Comparison of ENCODE assay signal across 20 cellular contexts in genomic region chr1:40308036-40308727, GRCh38. TPM values are rescaled to one million over a fixed set of nuclear protein-coding genes. Genes with fewer than 3 reads are reported as not detected.
DNase-seq lines count a peak whose midpoint lies in the region; ATAC-seq, FAIRE-seq and TF ChIP-seq lines count a peak whose summit lies in the region.
"Had no signal": no experiment of that assay in that cellular context is flagged by ENCODE, and none has a peak within 500 bp of the region (broad histone marks: within the 10 kb centered on the region; RNA-seq: fewer than 3 reads in every experiment).

No MANE protein-coding gene starts in this region.

- no peak overlapping the region for H2AFZ ChIP-seq in HepG2 (ENCODE audit: low read length)

- FAIRE-seq in HepG2 (lab: Jason Lieb, UNC), result no peak

- H3K27ac ChIP-seq in HepG2 (ENCODE audit: extremely low read length, insufficient read depth, low read length), result no peak overlapping the region
- no peak overlapping the region for H3K27ac ChIP-seq in right lobe of liver
- peak overlapping the region in 1 of 10 donors; percentile 34 for H3K27ac ChIP-seq in heart right ventricle
- H3K27ac ChIP-seq in aorta (ENCODE audit: low read depth in 1 of 2, low read length in 2 of 2), result no peak overlapping the region
- no peak overlapping the region for H3K27ac ChIP-seq in brain microvascular endothelial cell
- H3K27ac ChIP-seq: body of pancreas, upper lobe of left lung had no signal

- no peak overlapping the region for H3K4me2 ChIP-seq in HepG2 (ENCODE audit: low read depth, low read length)

- POLR2A ChIA-PET in HepG2 (lab: Yijun Ruan, JAX), result no interaction called here

- in situ Hi-C loops in HepG2 (cut with HindIII; ENCODE audit: extremely low pct_ligation_motif_present, low pct_unique_long_range_greater_than_20kb) (no loop called here), brain microvascular endothelial cell (cut with HindIII; ENCODE audit: low pct_ligation_motif_present, low sequenced_read_pairs) (no loop called here)

- no TSS peak for BruUV-seq in HepG2 (replicated peaks; lab: Mats Ljungman, UMichigan)

- TF ChIP-seq EP300 in HepG2 (IDR thresholded peaks at IDR 0.05; ENCODE audit: low read depth in 2 of 2, low read length in 2 of 2) (no peak), HepG2 (CRISPR knock-in tag; IDR thresholded peaks at IDR 0.05; ENCODE audit: borderline replicate concordance) (no peak)

- peaks cover 11% of the 10 kb centered on the region for H3K4me1 ChIP-seq in HepG2 (ENCODE audit: insufficient read depth, low read length)
- H3K4me1 ChIP-seq in right lobe of liver, result no peaks in the 10 kb centered on the region
- H3K4me1 ChIP-seq in heart right ventricle, result peaks cover 0 to 11% (median 0%) of the 10 kb centered on the region in 9 donors
- H3K4me1 ChIP-seq in aorta (ENCODE audit: control insufficient read depth in 1 of 2, insufficient read depth in 2 of 2, low read length in 2 of 2), result no peaks in the 10 kb centered on the region
- H3K4me1 ChIP-seq: body of pancreas had no signal

- TF ChIP-seq RAD21 in HepG2 (CRISPR knock-in tag; IDR thresholded peaks at IDR 0.05), result no peak

- no peak overlapping the region for H3K9ac ChIP-seq in HepG2 (ENCODE audit: insufficient read depth, low read depth, low read length)

- no peak for TF ChIP-seq CTCF in HepG2 (CRISPR knock-in tag; IDR thresholded peaks at IDR 0.05)
- no peak for TF ChIP-seq CTCF in right lobe of liver (IDR thresholded peaks at IDR 0.05)
- no peak for TF ChIP-seq CTCF in heart right ventricle (IDR thresholded peaks at IDR 0.05)
- TF ChIP-seq CTCF in omental fat pad (IDR thresholded peaks at IDR 0.05), result no peak
- no peak for TF ChIP-seq CTCF in brain microvascular endothelial cell (IDR thresholded peaks at IDR 0.05; ENCODE audit: low read depth, low read length, missing control alignments)

- TF ChIP-seq POLR2A in HepG2 (IDR thresholded peaks at IDR 0.05; ENCODE audit: insufficient read depth in 1 of 2, low read depth in 2 of 2, low read length in 2 of 2) (no peak), right lobe of liver (IDR thresholded peaks at IDR 0.05) (no peak)

- H3K36me3 ChIP-seq in HepG2 (replicated peaks in 1 of 2; ENCODE audit: control insufficient read depth in 1 of 2, insufficient read depth in 2 of 2, low read length in 2 of 2), result peaks cover 1 to 12% of the 10 kb centered on the region in 2 experiments; a peak in 1 of 5 replicates
- H3K36me3 ChIP-seq in right lobe of liver, result no peaks in the 10 kb centered on the region
- H3K36me3 ChIP-seq in heart right ventricle, result no peaks in the 10 kb centered on the region
- H3K36me3 ChIP-seq in aorta (ENCODE audit: control insufficient read depth in 1 of 2, insufficient read depth in 2 of 2, low read length in 1 of 2), result no peaks in the 10 kb centered on the region
- H3K36me3 ChIP-seq in brain microvascular endothelial cell (replicated peaks), result no peaks in the 10 kb centered on the region
- H3K36me3 ChIP-seq: upper lobe of left lung had no signal

- no peak overlapping the region for H3K4me3 ChIP-seq in HepG2 (replicated peaks in 1 of 3; ENCODE audit: insufficient read depth in 1 of 3, low read depth in 2 of 3, low read length in 3 of 3)
- no peak overlapping the region for H3K4me3 ChIP-seq in right lobe of liver
- no peak overlapping the region for H3K4me3 ChIP-seq in heart right ventricle
- no peak overlapping the region for H3K4me3 ChIP-seq in aorta (ENCODE audit: low read length in 2 of 2)
- no peak overlapping the region for H3K4me3 ChIP-seq in brain microvascular endothelial cell (ENCODE audit: low read depth, low read length)
- H3K4me3 ChIP-seq: body of pancreas, upper lobe of left lung had no signal

- WGBS in HepG2 (ENCODE audit: low lambda C conversion rate), result 92% methylated on average over 5 of the region's 6 CpGs
- WGBS in right lobe of liver (ENCODE audit: insufficient coverage, low coverage, low lambda C conversion rate, missing lambda C conversion rate), result 48% methylated on average over 2 of the region's 6 CpGs
- WGBS in heart right ventricle, 2 donors, result 64 to 66% methylated on average over 6 of the region's 6 CpGs
- WGBS in aorta, 2 donors, result 10 to 12% methylated on average over 6 of the region's 6 CpGs

- H4K20me1 ChIP-seq in HepG2 (ENCODE audit: insufficient read depth, low read length), result no peaks in the 10 kb centered on the region

- CTCF ChIA-PET in HepG2 (lab: Yijun Ruan, JAX; ENCODE audit: low intra/inter-chr PET ratio, low total read pairs), result no interaction called here

- no peak for ATAC-seq in HepG2
- ATAC-seq in right lobe of liver, result no peak
- peak; percentile 46 to 87 (median 62) for ATAC-seq in heart right ventricle
- peak; percentile 37 for ATAC-seq in omental fat pad (ENCODE audit: low FRiP score)
- ATAC-seq in aorta (ENCODE audit: low FRiP score), result peak; percentile 76
- ATAC-seq: body of pancreas; naive thymus-derived CD4-positive, alpha-beta T cell had no signal

- H3K9me3 ChIP-seq in HepG2 (ENCODE audit: low read length) (no peaks in the 10 kb centered on the region), right lobe of liver (no peaks in the 10 kb centered on the region), heart right ventricle (no peaks in the 10 kb centered on the region), aorta (ENCODE audit: control insufficient read depth, low read length) (no peaks in the 10 kb centered on the region)
- H3K9me3 ChIP-seq: body of pancreas, upper lobe of left lung had no signal

- no peak for DNase-seq in HepG2 (ENCODE audit: low spot score)
- no peak for DNase-seq in right lobe of liver
- peak; percentile 40 to 49 for DNase-seq in heart right ventricle
- no peak for DNase-seq in omental fat pad (ENCODE audit: low spot score)
- peak; percentile 75 to 86 for DNase-seq in aorta
- DNase-seq in NCI-H2081 treated with DMSO at 0.1 percent for 48 hours (lab: John Stamatoyannopoulos, UW), result no peak
- no peak for DNase-seq in RPMI8226
- DNase-seq in brain microvascular endothelial cell, result no peak
- DNase-seq: activated CD4-positive, alpha-beta T cell treated with anti-CD3 and anti-CD28 coated beads, Interleukin-2, amount 50 U/mL, for 4 hours; activated naive CD4-positive, alpha-beta T cell treated with anti-CD3 and anti-CD28 coated beads for 36 hours; activated T-cell treated with anti-CD3 and anti-CD28 coated beads for 4 hours; body of pancreas; CD4-positive, CD25-positive, alpha-beta regulatory T cell; dermis blood vessel endothelial cell; erythroblast; naive thymus-derived CD4-positive, alpha-beta T cell; NCI-H226; T-helper 1 cell; upper lobe of left lung had no signal

- no peaks in the 10 kb centered on the region for H3K79me2 ChIP-seq in HepG2 (ENCODE audit: insufficient read depth, low read length)

- intact Hi-C loops in HepG2 (cut with micrococcal nuclease; ENCODE audit: unreplicated experiment), result no loop called here
- intact Hi-C loops in right lobe of liver (cut with DNase I), result no loop called here
- intact Hi-C loops in heart right ventricle (cut with DNase I), result no loop called here
- intact Hi-C loops in aorta (cut with DNase I), result loop anchor here in 1 of 2 donors (5.0 kb wide), 1 partner anchor 36 kb away; no protein-coding TSS in a partner anchor

- H3K27me3 ChIP-seq in HepG2 (ENCODE audit: control insufficient read depth in 1 of 2, insufficient read depth in 2 of 2, low read length in 2 of 2) (no peaks in the 10 kb centered on the region), right lobe of liver (no peaks in the 10 kb centered on the region), heart right ventricle (peaks cover 0 to 16% (median 10%) of the 10 kb centered on the region in 7 donors), aorta (ENCODE audit: control insufficient read depth in 1 of 2, insufficient read depth in 2 of 2, low read length in 1 of 2) (no peaks in the 10 kb centered on the region), brain microvascular endothelial cell (replicated peaks) (peaks cover 2% of the 10 kb centered on the region)
- H3K27me3 ChIP-seq: body of pancreas, upper lobe of left lung had no signal

RNA-seq across cellular contexts. Expression of gene COL9A2, which starts 8.9 kb away (rescaled TPM):
- total RNA-seq in HepG2 (2016; rRNA removed; fragmentation: Illumina TruSeq; extraction: Trizol), result 8.9 and 26.9 TPM in 2 replicates
- total RNA-seq in HepG2 (2016; cell fraction: cytosol; rRNA removed; fragmentation: Illumina TruSeq; extraction: Trizol; ENCODE audit: low read depth), result 2.3 and 2.9 TPM in 2 replicates
- total RNA-seq in HepG2 (2016; cell fraction: insoluble cytoplasmic fraction; rRNA removed; fragmentation: Illumina TruSeq; extraction: Trizol), result 7.8 and 29.7 TPM in 2 replicates
- total RNA-seq in HepG2 (2016; cell fraction: membrane; rRNA removed; fragmentation: Illumina TruSeq; extraction: Trizol), result 3.7 and 5.8 TPM in 2 replicates
- total RNA-seq in HepG2 (2016; cell fraction: nucleus; rRNA removed; fragmentation: Illumina TruSeq; extraction: Trizol), result 32.5 and 35.4 TPM in 2 replicates
- 20.2 and 34.7 TPM in 2 replicates for polyA plus RNA-seq in HepG2 (2011; rRNA removed)
- 8.9 and 11.2 TPM in 2 replicates for polyA plus RNA-seq in HepG2 (2011; cell fraction: cytosol; rRNA removed)
- polyA plus RNA-seq in HepG2 (2011; cell fraction: nucleus; rRNA removed), result 329 and 347 TPM in 2 replicates
- 21.5 and 31.3 TPM in 2 replicates for polyA plus RNA-seq in HepG2 (2012)
- polyA plus RNA-seq in HepG2 (2016; cell fraction: cytosol; fragmentation: Illumina TruSeq; extraction: Trizol; ENCODE audit: low read depth), result 1.7 TPM in 2 replicates
- polyA plus RNA-seq in HepG2 (2016; cell fraction: insoluble cytoplasmic fraction; fragmentation: Illumina TruSeq; extraction: Trizol; ENCODE audit: low read depth), result 7.6 TPM in 2 replicates
- 3.5 and 4.0 TPM in 2 replicates for polyA plus RNA-seq in HepG2 (2016; cell fraction: membrane; fragmentation: Illumina TruSeq; extraction: Trizol; ENCODE audit: low read depth)
- polyA plus RNA-seq in HepG2 (2016; cell fraction: nucleus; fragmentation: Illumina TruSeq; extraction: Trizol; ENCODE audit: insufficient read depth, low read depth), result 108 and 112 TPM in 2 replicates
- 7.9 TPM in 1 of 2 replicates, not detected in the other for polyA minus RNA-seq in HepG2 (2011; rRNA and poly(A)+ RNA removed; ENCODE audit: low replicate concordance)
- 4.2 and 6.3 TPM in 2 replicates for polyA minus RNA-seq in HepG2 (2011; cell fraction: cytosol; rRNA and poly(A)+ RNA removed)
- polyA minus RNA-seq in HepG2 (2011; cell fraction: nucleus; rRNA and poly(A)+ RNA removed), result 18.2 and 21.9 TPM in 2 replicates
- total RNA-seq in right lobe of liver, result under 1 TPM; 0.16 to 0.99 (median 0.46) TPM
- 1 to 10 TPM in 2 of 10 donors, under 1 TPM in 8; 0.20 to 1.2 (median 0.33) TPM for total RNA-seq in heart right ventricle
- polyA plus RNA-seq in heart right ventricle, result 1 to 10 TPM in 1 of 2 donors, under 1 TPM in 1; 0.39 to 1.8 TPM
- 10 to 100 TPM in 2 of 4 donors, 1 to 10 TPM in 2; 1.6 to 15.6 (median 9.0) TPM for total RNA-seq in omental fat pad
- total RNA-seq in aorta, result 10 to 100 TPM in 1 of 2 donors, 1 to 10 TPM in 1; 8.6 to 16.3 TPM
- 10 to 100 TPM; 10.1 to 27.7 TPM for polyA plus RNA-seq in aorta
- total RNA-seq: MCF 10A had no signal

RNA-seq across cellular contexts. Expression of gene ZMPSTE24, which starts 50.1 kb away (rescaled TPM):
- total RNA-seq in HepG2 (2016; rRNA removed; fragmentation: Illumina TruSeq; extraction: Trizol) (43.1 and 60.2 TPM in 2 replicates), right lobe of liver (10 to 100 TPM; 21.1 to 36.9 (median 27.5) TPM), heart right ventricle (10 to 100 TPM; 19.9 to 47.5 (median 30.2) TPM), omental fat pad (10 to 100 TPM; 34.8 to 38.3 (median 36.2) TPM), aorta (10 to 100 TPM; 51.1 to 56.5 TPM)
- 5.6 and 6.4 TPM in 2 replicates for total RNA-seq in HepG2 (2016; cell fraction: cytosol; rRNA removed; fragmentation: Illumina TruSeq; extraction: Trizol; ENCODE audit: low read depth)
- total RNA-seq in HepG2 (2016; cell fraction: insoluble cytoplasmic fraction; rRNA removed; fragmentation: Illumina TruSeq; extraction: Trizol), result 39.7 and 64.2 TPM in 2 replicates
- 11.8 and 16.2 TPM in 2 replicates for total RNA-seq in HepG2 (2016; cell fraction: membrane; rRNA removed; fragmentation: Illumina TruSeq; extraction: Trizol)
- 58.8 and 66.7 TPM in 2 replicates for total RNA-seq in HepG2 (2016; cell fraction: nucleus; rRNA removed; fragmentation: Illumina TruSeq; extraction: Trizol)
- polyA plus RNA-seq in HepG2 (2011; rRNA removed) (12.0 and 13.6 TPM in 2 replicates), heart right ventricle (10 to 100 TPM; 23.9 to 25.9 TPM), aorta (10 to 100 TPM; 27.8 to 28.9 TPM)
- 5.9 and 11.3 TPM in 2 replicates for polyA plus RNA-seq in HepG2 (2011; cell fraction: cytosol; rRNA removed)
- 2.2 and 4.6 TPM in 2 replicates for polyA plus RNA-seq in HepG2 (2011; cell fraction: nucleus; rRNA removed)
- 21.8 and 25.9 TPM in 2 replicates for polyA plus RNA-seq in HepG2 (2012)
- polyA plus RNA-seq in HepG2 (2016; cell fraction: cytosol; fragmentation: Illumina TruSeq; extraction: Trizol; ENCODE audit: low read depth), result 3.5 and 4.0 TPM in 2 replicates
- polyA plus RNA-seq in HepG2 (2016; cell fraction: insoluble cytoplasmic fraction; fragmentation: Illumina TruSeq; extraction: Trizol; ENCODE audit: low read depth), result 35.5 and 40.5 TPM in 2 replicates
- polyA plus RNA-seq in HepG2 (2016; cell fraction: membrane; fragmentation: Illumina TruSeq; extraction: Trizol; ENCODE audit: low read depth), result 9.8 and 10.4 TPM in 2 replicates
- polyA plus RNA-seq in HepG2 (2016; cell fraction: nucleus; fragmentation: Illumina TruSeq; extraction: Trizol; ENCODE audit: insufficient read depth, low read depth), result 68.2 and 73.1 TPM in 2 replicates
- polyA minus RNA-seq in HepG2 (2011; rRNA and poly(A)+ RNA removed; ENCODE audit: low replicate concordance), result 13.4 and 36.2 TPM in 2 replicates
- polyA minus RNA-seq in HepG2 (2011; cell fraction: cytosol; rRNA and poly(A)+ RNA removed), result 25.1 and 28.4 TPM in 2 replicates
- 11.5 and 17.0 TPM in 2 replicates for polyA minus RNA-seq in HepG2 (2011; cell fraction: nucleus; rRNA and poly(A)+ RNA removed)

Comparison
In these comparisons a context has a peak if more than half of its experiments do, and no peak if none do; other contexts are left out.
1. ATAC-seq: peak in heart right ventricle (8 of 8), omental fat pad (single experiment) and aorta (single experiment); none in HepG2 (single experiment) and right lobe of liver (0 of 4).
2. DNase-seq: peak in heart right ventricle (2 of 2) and aorta (2 of 2); none in HepG2 (single experiment), right lobe of liver (0 of 3), omental fat pad (single experiment), NCI-H2081 treated with DMSO at 0.1 percent for 48 hours (single experiment), RPMI8226 (single experiment) and brain microvascular endothelial cell (single experiment).